8 cellular contexts compared by ENCODE assay signal in genomic region chr10:109957092-109957797, GRCh38. TPM values are rescaled to one million over a fixed set of nuclear protein-coding genes. Genes with fewer than 3 reads are reported as not detected.
A peak's percentile ranks its signal among the peaks of the same experiment; 100 is the strongest.
DNase-seq lines count a peak whose midpoint lies in the region; ATAC-seq lines count a peak whose summit lies in the region.

No MANE protein-coding gene starts in this region.

- no peaks in the 10 kb centered on the region for H3K36me3 ChIP-seq in MG63

- peak; percentile 29 for DNase-seq in germinal center (ENCODE audit: low spot score)
- no peak for DNase-seq in activated CD4-positive, alpha-beta T cell treated with anti-CD3 and anti-CD28 coated beads for 4 hours
- DNase-seq in activated T-cell treated with anti-CD3 and anti-CD28 coated beads for 4 hours: no peak
- DNase-seq in MG63: no peak
- DNase-seq in ecto neural progenitor cell (ENCODE audit: low spot score): no peak

- no peaks in the 10 kb centered on the region for H3K9me3 ChIP-seq in MG63

- H3K4me3 ChIP-seq in MG63: no peak overlapping the region

- no peaks in the 10 kb centered on the region for H3K27me3 ChIP-seq in MG63

- ATAC-seq in GM18517 (IDR thresholded peaks at IDR 0.05; ENCODE audit: unreplicated experiment) (peak; percentile 95), GM21717 (IDR thresholded peaks at IDR 0.05; ENCODE audit: unreplicated experiment) (peak; percentile 97), HG03520 (IDR thresholded peaks at IDR 0.05; ENCODE audit: unreplicated experiment) (peak; percentile 92)

RNA-seq across cellular contexts. Expression of gene XPNPEP1, which starts 33.9 kb away (rescaled TPM):
- total RNA-seq in MG63 (2014; rRNA removed; shearing (Covaris generic); ENCODE audit: low replicate concordance): 63.4 and 130 TPM in 2 replicates

RNA-seq across cellular contexts. Expression of gene ADD3, which starts 50.5 kb away (rescaled TPM):
- total RNA-seq in MG63 (2014; rRNA removed; shearing (Covaris generic); ENCODE audit: low replicate concordance): 14.1 and 40.2 TPM in 2 replicates
